Comparison of ENCODE assay signal across 10 cellular contexts in the genomic region with DNA sequence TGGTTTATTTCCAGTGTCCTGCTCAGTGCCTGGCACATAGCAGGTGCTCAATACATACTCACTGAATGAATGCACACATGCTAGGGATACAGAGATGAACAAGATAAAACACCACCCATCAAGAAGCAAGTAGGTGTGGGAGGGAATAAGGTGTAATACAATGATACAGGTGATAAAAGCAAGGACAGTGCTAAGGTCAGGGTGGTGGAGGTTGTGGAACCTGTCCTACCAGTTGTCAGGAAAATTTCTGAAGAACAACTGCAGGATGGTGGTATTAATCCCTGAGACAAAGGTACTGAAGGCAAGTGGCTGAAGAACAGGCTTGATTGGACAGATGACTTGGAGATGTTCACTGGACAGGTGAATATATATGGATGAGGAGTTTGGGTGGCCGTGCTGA. TPM values are rescaled to one million over a fixed set of nuclear protein-coding genes. Genes with fewer than 3 reads are reported as not detected.
A peak's percentile ranks its signal among the peaks of the same experiment; 100 is the strongest.
DNase-seq lines count a peak whose midpoint lies in the region; ATAC-seq and TF ChIP-seq lines count a peak whose summit lies in the region.
"Had no signal": no experiment of that assay in that cellular context is flagged by ENCODE, and none has a peak within 500 bp of the region (broad histone marks: within the 10 kb centered on the region; RNA-seq: fewer than 3 reads in every experiment).

No MANE protein-coding gene starts in this region.

- ATAC-seq in activated T-cell treated with anti-CD3 and anti-CD28 coated beads, Interleukin-2, amount 50 U/mL, for 72 hours (replicated peaks in 1 of 2): no peak
- peak; percentile 68 for ATAC-seq in esophagus mucosa
- no peak for ATAC-seq in GM18858 (IDR thresholded peaks at IDR 0.05; ENCODE audit: unreplicated experiment)

- H3K4me2 ChIP-seq in PC-9 (peak overlapping the region; percentile 99), skeletal muscle satellite cell (ENCODE audit: low read length) (peak overlapping the region; percentile 94)

- no peak overlapping the region for H3K27ac ChIP-seq in PC-9
- H3K27ac ChIP-seq: ovary had no signal

- no peaks in the 10 kb centered on the region for H3K9me3 Mint-ChIP-seq in activated T-cell treated with anti-CD3 and anti-CD28 coated beads, Interleukin-2, amount 50 U/mL, for 72 hours

- no peaks in the 10 kb centered on the region for H3K9me3 ChIP-seq in PC-9 (ENCODE audit: insufficient read depth, low read depth)
- no peaks in the 10 kb centered on the region for H3K9me3 ChIP-seq in skeletal muscle satellite cell (replicated peaks; ENCODE audit: low read length)
- H3K9me3 ChIP-seq: ovary had no signal

- POLR2A ChIA-PET in PC-9 (lab: Charles Lee; ENCODE audit: unreplicated experiment): interaction anchor here (0.7 kb wide), 2 partner anchors 38 to 784 kb away, joined by 3 to 6 read pairs; no protein-coding TSS in a partner anchor

- no peak for TF ChIP-seq CTCF in PC-9 (conservative IDR thresholded peaks at IDR 0.05)

- no peak overlapping the region for H3K9ac ChIP-seq in skeletal muscle satellite cell (ENCODE audit: low read depth, low read length)

- peak overlapping the region; percentile 97; the same call in 1 of the 2 replicates for H3K4me3 ChIP-seq in PC-9
- H3K4me3 ChIP-seq in skeletal muscle satellite cell (ENCODE audit: low read length): peak overlapping the region; percentile 98

- peak overlapping the region; percentile 92 to 95 for H3K4me3 Mint-ChIP-seq in activated T-cell treated with anti-CD3 and anti-CD28 coated beads, Interleukin-2, amount 50 U/mL, for 72 hours

- CTCF ChIA-PET in PC-9 (lab: Charles Lee): interaction anchor here (0.9 kb wide), 1 partner anchor 110 kb away, joined by 3 read pairs; no protein-coding TSS in a partner anchor

- peaks cover 13% of the 10 kb centered on the region for H3F3A ChIP-seq in PC-9 (ENCODE audit: insufficient read depth, low read depth)

- DNase-seq in activated T-cell treated with anti-CD3 and anti-CD28 coated beads, Interleukin-2, amount 50 U/mL, for 72 hours: no peak
- DNase-seq in activated T-cell treated with anti-CD3 and anti-CD28 coated beads for 4 hours (no peak), PC-9 (peak; percentile 46 to 70), NCI-H2227 (lab: John Stamatoyannopoulos, UW; ENCODE audit: unreplicated experiment) (no peak), 8988T (no peak)
- DNase-seq: activated gamma-delta T cell treated with Interleukin-2 at 50 U/mL for 16 hours, ovary had no signal

- peaks cover 25% of the 10 kb centered on the region for H3K4me1 ChIP-seq in PC-9 (replicated peaks; ENCODE audit: insufficient read depth)
- H3K4me1 ChIP-seq in skeletal muscle satellite cell (ENCODE audit: control insufficient read depth, insufficient read depth, low read length): peaks cover 11% of the 10 kb centered on the region

- no peaks in the 10 kb centered on the region for H3K27me3 Mint-ChIP-seq in activated T-cell treated with anti-CD3 and anti-CD28 coated beads, Interleukin-2, amount 50 U/mL, for 72 hours (ENCODE audit: low read depth)

- no peaks in the 10 kb centered on the region for H3K9me2 ChIP-seq in PC-9 (ENCODE audit: insufficient read depth)

- H3K27ac Mint-ChIP-seq in activated T-cell treated with anti-CD3 and anti-CD28 coated beads, Interleukin-2, amount 50 U/mL, for 72 hours: peak overlapping the region; percentile 31

- H3K27me3 ChIP-seq in PC-9 (ENCODE audit: insufficient read depth, low read depth): no peaks in the 10 kb centered on the region
- no peaks in the 10 kb centered on the region for H3K27me3 ChIP-seq in skeletal muscle satellite cell (ENCODE audit: control insufficient read depth, insufficient read depth, low read length)
- H3K27me3 ChIP-seq: ovary had no signal

- H4K20me1 ChIP-seq in PC-9 (ENCODE audit: insufficient read depth): peaks cover 21% of the 10 kb centered on the region

- H3K4me1 Mint-ChIP-seq in activated T-cell treated with anti-CD3 and anti-CD28 coated beads, Interleukin-2, amount 50 U/mL, for 72 hours (ENCODE audit: low read depth): peaks cover 45% of the 10 kb centered on the region

- no peak overlapping the region for H2AFZ ChIP-seq in PC-9

- H3K36me3 ChIP-seq in PC-9 (ENCODE audit: low read depth): peaks cover 18% of the 10 kb centered on the region; the same call in 1 of the 2 replicates
- peaks cover 12% of the 10 kb centered on the region for H3K36me3 ChIP-seq in skeletal muscle satellite cell (ENCODE audit: insufficient read depth, low read length)
- H3K36me3 ChIP-seq: ovary had no signal

- peaks cover 5 to 9% of the 10 kb centered on the region in 2 donors for H3K36me3 Mint-ChIP-seq in activated T-cell treated with anti-CD3 and anti-CD28 coated beads, Interleukin-2, amount 50 U/mL, for 72 hours (ENCODE audit: insufficient read depth in 2 of 2)

- intact Hi-C loops in PC-9 (cut with micrococcal nuclease; ENCODE audit: unreplicated experiment): loop anchor here (1.0 to 10.0 kb wide), 5 partner anchors 16 to 168 kb away; a partner anchor contains a TSS

- no TSS peak for BruUV-seq in PC-9 (replicated peaks; lab: Mats Ljungman, UMichigan)

- H3K79me2 ChIP-seq in PC-9 (ENCODE audit: low read depth): peaks cover 97% of the 10 kb centered on the region

RNA-seq across cellular contexts. Expression of a gene that starts 1.8 kb away (rescaled TPM):
- total RNA-seq in activated T-cell treated with anti-CD3 and anti-CD28 coated beads, Interleukin-2, amount 50 U/mL, for 72 hours: 10 to 100 TPM; 14.6 to 14.9 TPM
- total RNA-seq in PC-9 (2021) (60.4 TPM in 2 replicates), esophagus mucosa (15.5 TPM)
- total RNA-seq in skeletal muscle satellite cell (2012; rRNA removed): 10.3 and 14.2 TPM in 2 replicates

RNA-seq across cellular contexts. Expression of a gene that starts 1.9 kb away (rescaled TPM):
- total RNA-seq in activated T-cell treated with anti-CD3 and anti-CD28 coated beads, Interleukin-2, amount 50 U/mL, for 72 hours: 1 to 10 TPM; 3.7 to 3.8 TPM
- total RNA-seq in PC-9 (2021) (21.0 and 21.6 TPM in 2 replicates), esophagus mucosa (4.7 TPM)
- total RNA-seq in skeletal muscle satellite cell (2012; rRNA removed): 8.5 and 9.4 TPM in 2 replicates

Comparison
In these comparisons a context has a peak if more than half of its experiments do, and no peak if none do; other contexts are left out.
1. DNase-seq: peak in PC-9 (2 of 2); none in activated T-cell treated with anti-CD3 and anti-CD28 coated beads, Interleukin-2, amount 50 U/mL, for 72 hours (0 of 2), activated T-cell treated with anti-CD3 and anti-CD28 coated beads for 4 hours (single experiment), NCI-H2227 (single experiment) and 8988T (single experiment).